In the genomic region with DNA sequence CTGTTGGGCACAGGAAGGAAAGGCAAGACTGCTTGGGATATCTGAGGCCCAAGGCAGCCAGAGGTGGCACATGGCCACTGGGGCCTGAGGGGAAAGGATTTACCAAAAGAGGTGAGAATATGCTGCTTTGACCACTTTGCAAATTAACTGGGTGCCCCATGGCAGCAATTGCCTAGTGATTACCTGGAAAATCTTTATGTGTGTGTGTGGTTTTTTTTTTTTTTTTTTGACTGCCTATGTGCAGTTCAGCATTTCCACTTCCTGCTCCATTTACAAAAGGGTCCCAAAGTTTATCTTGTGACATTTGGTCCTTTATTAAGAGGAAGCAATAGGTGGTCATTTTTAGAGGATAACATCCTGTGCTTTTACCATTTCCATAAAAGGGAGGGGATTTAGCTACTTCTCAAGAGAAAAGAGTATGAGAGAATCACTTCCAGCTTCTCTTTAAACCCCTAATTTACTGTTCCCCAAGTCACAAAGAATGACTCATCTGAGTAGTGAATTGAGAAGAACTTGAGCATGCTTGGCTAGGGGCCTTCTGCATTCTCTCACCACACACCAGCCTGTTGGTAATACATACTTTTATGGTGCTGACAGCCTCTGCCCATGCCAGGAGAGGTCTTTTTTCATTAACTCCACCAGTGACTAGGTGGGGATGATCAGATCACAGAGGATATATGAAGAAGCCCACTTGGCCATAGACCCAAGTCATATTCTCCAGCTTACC, we compare ENCODE assay signal across 8 cellular contexts. TPM values are rescaled to one million over a fixed set of nuclear protein-coding genes. Genes with fewer than 3 reads are reported as not detected.
DNase-seq lines count a peak whose midpoint lies in the region; ATAC-seq and TF ChIP-seq lines count a peak whose summit lies in the region.

No MANE protein-coding gene starts in this region.

- no peaks in the 10 kb centered on the region for H3K9me3 ChIP-seq in upper lobe of right lung

- ATAC-seq in GM18499 (IDR thresholded peaks at IDR 0.05; ENCODE audit: insufficient read depth, unreplicated experiment) (peak; percentile 82), GM21528 (IDR thresholded peaks at IDR 0.05; ENCODE audit: low FRiP score, unreplicated experiment) (peak; percentile 83), HG03558 (IDR thresholded peaks at IDR 0.05; ENCODE audit: extremely low read depth, unreplicated experiment) (peak; percentile 91), upper lobe of right lung (no peak), omental fat pad (ENCODE audit: low FRiP score) (no peak)

- no peak overlapping the region for H3K27ac ChIP-seq in upper lobe of right lung

- H3K27me3 ChIP-seq in upper lobe of right lung = no peaks in the 10 kb centered on the region

- no peaks in the 10 kb centered on the region for H3K36me3 ChIP-seq in upper lobe of right lung

- H3K4me3 ChIP-seq in fibroblast of villous mesenchyme (ENCODE audit: low read depth, low read length) = no peak overlapping the region
- H3K4me3 ChIP-seq in upper lobe of right lung = no peak overlapping the region

- DNase-seq in fibroblast of villous mesenchyme (ENCODE audit: low read depth) (peak; percentile 39), upper lobe of right lung (no peak), omental fat pad (ENCODE audit: low spot score) (no peak), GOT3 (lab: John Stamatoyannopoulos, UW) (no peak), Ammon's horn (ENCODE audit: low spot score) (no peak)

- H3K4me1 ChIP-seq in upper lobe of right lung = no peaks in the 10 kb centered on the region

- TF ChIP-seq CTCF in fibroblast of villous mesenchyme (IDR thresholded peaks at IDR 0.05; ENCODE audit: insufficient read depth, low read depth, low read length) = no peak
- TF ChIP-seq CTCF in upper lobe of right lung (IDR thresholded peaks at IDR 0.05) = no peak
- no peak for TF ChIP-seq CTCF in omental fat pad (IDR thresholded peaks at IDR 0.05)

- intact Hi-C loops in upper lobe of right lung (cut with DNase I) = no loop called here

RNA-seq across cellular contexts. Expression of a gene that starts 52.1 kb away (rescaled TPM):
- total RNA-seq in fibroblast of villous mesenchyme (24.2 and 27.6 TPM in 2 replicates), upper lobe of right lung (23.8 TPM), omental fat pad (1 to 10 TPM; 5.2 to 9.4 (median 8.3) TPM)

Comparison
In these comparisons a context has a peak if more than half of its experiments do, and no peak if none do; other contexts are left out.
1. ATAC-seq: peak in GM18499 (single experiment), GM21528 (single experiment) and HG03558 (single experiment); none in upper lobe of right lung (single experiment) and omental fat pad (single experiment).